Comparison of ENCODE assay signal across 8 cellular contexts in genomic region chr1:223920805-223921204, GRCh38.
A peak's percentile ranks its signal among the peaks of the same experiment; 100 is the strongest.
DNase-seq lines count a peak whose midpoint lies in the region; ATAC-seq and TF ChIP-seq lines count a peak whose summit lies in the region.
"Not testable (repeated sequence)": the region's sequence is repeated elsewhere in the genome, so short reads cannot be mapped to it uniquely, and the experiment has no call there.

No MANE protein-coding gene starts in this region.

- 89 to 100% (median 97%) methylated on average over 1 of the region's 4 CpGs for WGBS in stomach, 5 donors

- not testable (repeated sequence) for H3K4me2 ChIP-seq in GM23338; osteoblast (ENCODE audit: insufficient read depth, low read length)

- not testable (repeated sequence) for H3K27ac Mint-ChIP-seq in GM23338

- not testable (repeated sequence) for H3K9me2 ChIP-seq in GM23338 (ENCODE audit: insufficient read depth)

- not testable (repeated sequence) for H3K4me1 ChIP-seq in A673 (ENCODE audit: insufficient read depth, low read length, poor library complexity, severe bottlenecking); GM23338 (ENCODE audit: insufficient read depth); RWPE2 (ENCODE audit: insufficient read depth, poor library complexity, severe bottlenecking); left ventricle myocardium inferior; osteoblast (ENCODE audit: insufficient read depth, low read length); stomach

- POLR2A ChIA-PET in A673 (lab: Charles Lee; ENCODE audit: low non-redundant PET) = not testable (repeated sequence)

- H3K9me3 ChIP-seq in A673 (ENCODE audit: low read depth, low read length, poor library complexity, severe bottlenecking); RWPE2 (ENCODE audit: severe bottlenecking); left ventricle myocardium inferior (replicated peaks); osteoblast (ENCODE audit: low read depth, low read length); stomach: not testable (repeated sequence)

- H4K20me1 ChIP-seq in GM23338 (replicated peaks; ENCODE audit: insufficient read depth); osteoblast (ENCODE audit: insufficient read depth, low read length): not testable (repeated sequence)

- not testable (repeated sequence) for TF ChIP-seq EP300 in stomach (IDR thresholded peaks at IDR 0.05)

- H3K27ac ChIP-seq in A673 (ENCODE audit: low read depth, low read length, poor library complexity, severe bottlenecking); GM23338 (ENCODE audit: low read depth); RWPE2 (ENCODE audit: poor library complexity, severe bottlenecking); left ventricle myocardium inferior (replicated peaks); osteoblast (ENCODE audit: low read depth, low read length); stomach: not testable (repeated sequence)

- not testable (repeated sequence) for TF ChIP-seq POLR2A in stomach (IDR thresholded peaks at IDR 0.05)

- H3K36me3 ChIP-seq in A673 (ENCODE audit: insufficient read depth, low read length, poor library complexity, severe bottlenecking); GM23338 (ENCODE audit: insufficient read depth); RWPE2 (ENCODE audit: low read depth); left ventricle myocardium inferior; osteoblast (ENCODE audit: insufficient read depth, low read length); stomach: not testable (repeated sequence)

- not testable (repeated sequence) for ATAC-seq in GM23338; RWPE2 (ENCODE audit: low read depth)

- not testable (repeated sequence) for H3K36me3 Mint-ChIP-seq in GM23338 (ENCODE audit: low read depth)

- not testable (repeated sequence) for H3K4me3 ChIP-seq in A673 (ENCODE audit: low read depth, low read length, poor library complexity, severe bottlenecking); GM23338; RWPE2 (ENCODE audit: severe bottlenecking); epithelial cell of esophagus (ENCODE audit: low read length); left ventricle myocardium inferior; osteoblast (ENCODE audit: insufficient read depth, low read length); stomach

- not testable (repeated sequence) for H3K27me3 Mint-ChIP-seq in GM23338 (ENCODE audit: insufficient read depth, low read depth, poor library complexity)

- not testable (repeated sequence) for DNase-seq in A673 (ENCODE audit: low spot score); GM23338 (ENCODE audit: low spot score); RWPE2 (ENCODE audit: low spot score); epithelial cell of esophagus (ENCODE audit: low read depth); osteoblast (ENCODE audit: insufficient read length, low spot score, missing footprints)
- peak; percentile 17 for DNase-seq in activated naive CD4-positive, alpha-beta T cell treated with Interleukin-2 at 50 U/mL for 16 hours
- DNase-seq in left ventricle myocardium inferior = peak; percentile 29
- DNase-seq in stomach = peak; percentile 58

- not testable (repeated sequence) for H3K4me1 Mint-ChIP-seq in GM23338

- not testable (repeated sequence) for H3K79me2 ChIP-seq in GM23338 (replicated peaks; ENCODE audit: insufficient read depth); osteoblast (ENCODE audit: insufficient read depth, low read length)

- not testable (repeated sequence) for H3K27me3 ChIP-seq in A673 (replicated peaks; ENCODE audit: insufficient read depth, low read depth, low read length, poor library complexity); GM23338 (ENCODE audit: insufficient read depth); RWPE2 (ENCODE audit: insufficient read depth, poor library complexity, severe bottlenecking); left ventricle myocardium inferior (ENCODE audit: low read depth); osteoblast (ENCODE audit: insufficient read depth, low read length); stomach

- intact Hi-C loops in A673 (cut with micrococcal nuclease; ENCODE audit: unreplicated experiment); left ventricle myocardium inferior (cut with micrococcal nuclease); stomach (cut with DNase I; ENCODE audit: low total_unique reads): not testable (repeated sequence)

- H2AFZ ChIP-seq in GM23338; osteoblast (ENCODE audit: low read length): not testable (repeated sequence)

- H3K9me3 Mint-ChIP-seq in GM23338 = not testable (repeated sequence)

- BruUV-seq in A673 (replicated peaks; lab: Mats Ljungman, UMichigan) = not testable (repeated sequence)

- 0 out of 2 replicates have a peak, but pooled peaks have one; percentile 16 for TF ChIP-seq CTCF in A673 (conservative IDR thresholded peaks at IDR 0.05; ENCODE audit: low read depth, low read length)
- peak; percentile 19 to 43; a peak in 3 of 4 replicates for TF ChIP-seq CTCF in GM23338 (conservative IDR thresholded peaks at IDR 0.05; ENCODE audit: low read depth in 2 of 2)
- TF ChIP-seq CTCF in RWPE2 (IDR thresholded peaks at IDR 0.05; ENCODE audit: poor library complexity, severe bottlenecking) = peak; percentile 12
- peak; percentile 19 for TF ChIP-seq CTCF in epithelial cell of esophagus (IDR thresholded peaks at IDR 0.05; ENCODE audit: insufficient read depth, low read depth, low read length, missing control alignments)
- TF ChIP-seq CTCF in left ventricle myocardium inferior (IDR thresholded peaks at IDR 0.05; ENCODE audit: borderline replicate concordance) = peak; percentile 40
- TF ChIP-seq CTCF in osteoblast (IDR thresholded peaks at IDR 0.05; ENCODE audit: extremely low read depth, low read depth, low read length) = peak; percentile 6
- TF ChIP-seq CTCF in stomach (IDR thresholded peaks at IDR 0.05) = peak in 2 of 7 experiments; percentile 8 to 22

- CTCF ChIA-PET in A673 (lab: Charles Lee) = not testable (repeated sequence)

- not testable (repeated sequence) for H3F3A ChIP-seq in GM23338 (replicated peaks; ENCODE audit: low read depth)

- not testable (repeated sequence) for H3K4me3 Mint-ChIP-seq in GM23338
